ENCODE assay signal across 8 cellular contexts in genomic region chr9:74953235-74953741, GRCh38. TPM values are rescaled to one million over a fixed set of nuclear protein-coding genes. Genes with fewer than 3 reads are reported as not detected.
DNase-seq lines count a peak whose midpoint lies in the region; ATAC-seq and TF ChIP-seq lines count a peak whose summit lies in the region.

No MANE protein-coding gene starts in this region.

- peak overlapping the region; percentile 89 for H2AFZ ChIP-seq in DND-41 (ENCODE audit: low read depth, low read length)

- peaks cover 11% of the 10 kb centered on the region; the same call in 1 of the 2 replicates for H4K20me1 ChIP-seq in DND-41 (ENCODE audit: insufficient read depth, low read length)

- H3K4me3 ChIP-seq in DND-41 (ENCODE audit: low read depth in 1 of 2, low read length in 2 of 2), result peak overlapping the region; percentile 62 to 97
- peak overlapping the region; percentile 97 for H3K4me3 ChIP-seq in fibroblast of villous mesenchyme (ENCODE audit: low read depth, low read length)
- H3K4me3 ChIP-seq in sigmoid colon, result peak overlapping the region; percentile 62 to 98 (median 90)

- H3K27me3 ChIP-seq in DND-41 (ENCODE audit: insufficient read depth, low read length, poor library complexity), result no peaks in the 10 kb centered on the region
- no peaks in the 10 kb centered on the region for H3K27me3 ChIP-seq in sigmoid colon

- H3K27ac ChIP-seq in DND-41 (ENCODE audit: low read length) (peak overlapping the region; percentile 99), sigmoid colon (peak overlapping the region; percentile 93 to 97 (median 94))

- no peaks in the 10 kb centered on the region; the same call in 1 of the 2 replicates for H3K36me3 ChIP-seq in DND-41 (ENCODE audit: insufficient read depth, low read length)
- H3K36me3 ChIP-seq in sigmoid colon, result no peaks in the 10 kb centered on the region

- TF ChIP-seq CTCF in DND-41 (IDR thresholded peaks at IDR 0.05; ENCODE audit: borderline replicate concordance, extremely low read depth, low read length, poor library complexity, severe bottlenecking) (no peak), fibroblast of villous mesenchyme (IDR thresholded peaks at IDR 0.05; ENCODE audit: insufficient read depth, low read depth, low read length) (no peak), sigmoid colon (IDR thresholded peaks at IDR 0.05) (no peak)

- H3K4me1 Mint-ChIP-seq in T-helper 2 cell treated with Interferon-gamma antibody and Interleukin-4, amounts not matched to agents 5 μg/mL and 100 μg/mL, for 36 hours (ENCODE audit: low read depth), result peaks cover 41% of the 10 kb centered on the region

- peaks cover 52% of the 10 kb centered on the region for H3K79me2 ChIP-seq in DND-41 (ENCODE audit: insufficient read depth, low read length)

- TF ChIP-seq EP300 in sigmoid colon (IDR thresholded peaks at IDR 0.05), result no peak

- ATAC-seq in DND-41 (ENCODE audit: insufficient read depth, low read depth) (peak; percentile 5; the same call in 2 of the 3 replicates), GM21515 (IDR thresholded peaks at IDR 0.05; ENCODE audit: unreplicated experiment) (no peak)

- 33 to 37% methylated on average over 7 of the region's 7 CpGs for WGBS in sigmoid colon, 2 donors

- no peaks in the 10 kb centered on the region for H3K9me3 ChIP-seq in DND-41 (ENCODE audit: insufficient read depth, low read length, severe bottlenecking)
- no peaks in the 10 kb centered on the region for H3K9me3 ChIP-seq in sigmoid colon

- peak overlapping the region; percentile 89 for H3K27ac Mint-ChIP-seq in T-helper 2 cell treated with Interferon-gamma antibody and Interleukin-4, amounts not matched to agents 5 μg/mL and 100 μg/mL, for 36 hours

- TF ChIP-seq POLR2A in sigmoid colon (IDR thresholded peaks at IDR 0.05), result no peak

- intact Hi-C loops in sigmoid colon (cut with DNase I), result loop anchor here (2.0 to 5.0 kb wide), 3 partner anchors 48 to 134 kb away; partner anchors contain the start of genes CARNMT1, NMRK1 and OSTF1

- DNase-seq in DND-41 (no peak), HCEC 1CT (peak; percentile 5), fibroblast of villous mesenchyme (ENCODE audit: low read depth) (peak; percentile 41), sigmoid colon (no peak), T1000 (lab: John Stamatoyannopoulos, UW) (no peak), AG08396 (ENCODE audit: low spot score) (no peak)
- no peak for DNase-seq in T-helper 2 cell treated with Interferon-gamma antibody and Interleukin-4, amounts not matched to agents 5 μg/mL and 100 μg/mL, for 36 hours (ENCODE audit: low spot score)

- H3K4me3 Mint-ChIP-seq in T-helper 2 cell treated with Interferon-gamma antibody and Interleukin-4, amounts not matched to agents 5 μg/mL and 100 μg/mL, for 36 hours, result peak overlapping the region; percentile 89

- H3K36me3 Mint-ChIP-seq in T-helper 2 cell treated with Interferon-gamma antibody and Interleukin-4, amounts not matched to agents 5 μg/mL and 100 μg/mL, for 36 hours (ENCODE audit: low read depth), result peaks cover 8% of the 10 kb centered on the region

- peak overlapping the region; percentile 99 for H3K9ac ChIP-seq in DND-41 (ENCODE audit: low read depth, low read length)

- no peaks in the 10 kb centered on the region for H3K27me3 Mint-ChIP-seq in T-helper 2 cell treated with Interferon-gamma antibody and Interleukin-4, amounts not matched to agents 5 μg/mL and 100 μg/mL, for 36 hours (ENCODE audit: low read depth)

- H3K4me1 ChIP-seq in DND-41 (ENCODE audit: insufficient read depth, low read length), result peaks cover 45% of the 10 kb centered on the region
- H3K4me1 ChIP-seq in sigmoid colon, result peaks cover 0 to 7% (median 4%) of the 10 kb centered on the region in 4 donors

- H3K4me2 ChIP-seq in DND-41 (ENCODE audit: insufficient read depth, low read length), result peak overlapping the region; percentile 90

- no peaks in the 10 kb centered on the region for H3K9me3 Mint-ChIP-seq in T-helper 2 cell treated with Interferon-gamma antibody and Interleukin-4, amounts not matched to agents 5 μg/mL and 100 μg/mL, for 36 hours

RNA-seq across cellular contexts. Expression of gene C9orf40, which starts 0.6 kb away (rescaled TPM):
- total RNA-seq in fibroblast of villous mesenchyme, result 6.8 and 8.6 TPM in 2 replicates
- 1 to 10 TPM; 4.9 to 7.5 (median 5.9) TPM for total RNA-seq in sigmoid colon
- polyA plus RNA-seq in sigmoid colon, result 10 to 100 TPM in 1 of 3 donors, 1 to 10 TPM in 2; 6.6 to 12.3 (median 7.7) TPM

Comparison
In these comparisons a context has a peak if more than half of its experiments do, and no peak if none do; other contexts are left out.
1. DNase-seq: peak in HCEC 1CT (single experiment) and fibroblast of villous mesenchyme (single experiment); none in DND-41 (single experiment), T-helper 2 cell treated with Interferon-gamma antibody and Interleukin-4, amounts not matched to agents 5 μg/mL and 100 μg/mL, for 36 hours (single experiment), sigmoid colon (single experiment), T1000 (single experiment) and AG08396 (single experiment).
2. Peak in every context shown above with its lines, with median percentiles within 50 percentile points of each other: H3K4me3 ChIP-seq.